In genomic region chr1:229254910-229255541, GRCh38 we compare ENCODE assay signal across 8 cellular contexts.
A peak's percentile ranks its signal among the peaks of the same experiment; 100 is the strongest.
DNase-seq lines count a peak whose midpoint lies in the region; ATAC-seq and TF ChIP-seq lines count a peak whose summit lies in the region.

No MANE protein-coding gene starts in this region.

- H3K36me3 Mint-ChIP-seq in stimulated activated effector memory CD8-positive, alpha-beta T cell treated with anti-CD3 and anti-CD28 coated beads, Interleukin-12 subunit alpha, Interleukin-12 subunit beta, amount 100 ng/mL, for 72 hours: no peaks in the 10 kb centered on the region

- TF ChIP-seq CTCF in AG10803 (conservative IDR thresholded peaks at IDR 0.05; ENCODE audit: low read length): peak; percentile 38
- TF ChIP-seq CTCF in GM12865 (IDR thresholded peaks at IDR 0.05; ENCODE audit: insufficient read depth, low read depth, low read length, missing control alignments): peak; percentile 13
- peak; percentile 62 for TF ChIP-seq CTCF in epithelial cell of esophagus (IDR thresholded peaks at IDR 0.05; ENCODE audit: insufficient read depth, low read depth, low read length, missing control alignments)

- peak; percentile 46 for ATAC-seq in stimulated activated effector memory CD8-positive, alpha-beta T cell treated with anti-CD3 and anti-CD28 coated beads, Interleukin-12 subunit alpha, Interleukin-12 subunit beta, amount 100 ng/mL, for 72 hours
- no peak for ATAC-seq in GM18520 (IDR thresholded peaks at IDR 0.05; ENCODE audit: unreplicated experiment)

- no peak overlapping the region for H3K4me3 ChIP-seq in AG10803 (ENCODE audit: low read length)
- no peak overlapping the region for H3K4me3 ChIP-seq in GM12865 (ENCODE audit: low read depth, low read length)
- no peak overlapping the region for H3K4me3 ChIP-seq in epithelial cell of esophagus (ENCODE audit: low read length)

- H3K9me3 Mint-ChIP-seq in stimulated activated effector memory CD8-positive, alpha-beta T cell treated with anti-CD3 and anti-CD28 coated beads, Interleukin-12 subunit alpha, Interleukin-12 subunit beta, amount 100 ng/mL, for 72 hours: no peaks in the 10 kb centered on the region

- peaks cover 40% of the 10 kb centered on the region for H3K4me1 Mint-ChIP-seq in stimulated activated effector memory CD8-positive, alpha-beta T cell treated with anti-CD3 and anti-CD28 coated beads, Interleukin-12 subunit alpha, Interleukin-12 subunit beta, amount 100 ng/mL, for 72 hours

- no peak overlapping the region for H3K4me3 Mint-ChIP-seq in stimulated activated effector memory CD8-positive, alpha-beta T cell treated with anti-CD3 and anti-CD28 coated beads, Interleukin-12 subunit alpha, Interleukin-12 subunit beta, amount 100 ng/mL, for 72 hours

- no peak overlapping the region for H3K27ac Mint-ChIP-seq in stimulated activated effector memory CD8-positive, alpha-beta T cell treated with anti-CD3 and anti-CD28 coated beads, Interleukin-12 subunit alpha, Interleukin-12 subunit beta, amount 100 ng/mL, for 72 hours

- DNase-seq in AG10803 (ENCODE audit: low read depth): peak; percentile 17
- no peak for DNase-seq in GM12865 (ENCODE audit: low read depth)
- peak; percentile 35 for DNase-seq in NOMO-1 treated with DMSO at 0.1 percent for 48 hours (lab: John Stamatoyannopoulos, UW; ENCODE audit: unreplicated experiment)
- peak; percentile 53 for DNase-seq in epithelial cell of esophagus (ENCODE audit: low read depth)
- DNase-seq in stimulated activated effector memory CD8-positive, alpha-beta T cell treated with anti-CD3 and anti-CD28 coated beads, Interleukin-12 subunit alpha, Interleukin-12 subunit beta, amount 100 ng/mL, for 72 hours (ENCODE audit: low spot score in 2 of 2): no peak
- DNase-seq in stimulated activated CD8-positive, alpha-beta memory T cell treated with anti-CD3 and anti-CD28 coated beads, Interleukin-4, amount 100 ng/mL, for 48 hours: no peak
- no peak for DNase-seq in epidermal melanocyte (ENCODE audit: insufficient read length, low spot score)

Comparison
In these comparisons a context has a peak if more than half of its experiments do, and no peak if none do; other contexts are left out.
1. DNase-seq: peak in AG10803 (single experiment), NOMO-1 treated with DMSO at 0.1 percent for 48 hours (single experiment) and epithelial cell of esophagus (single experiment); none in GM12865 (single experiment), stimulated activated effector memory CD8-positive, alpha-beta T cell treated with anti-CD3 and anti-CD28 coated beads, Interleukin-12 subunit alpha, Interleukin-12 subunit beta, amount 100 ng/mL, for 72 hours (0 of 2), stimulated activated CD8-positive, alpha-beta memory T cell treated with anti-CD3 and anti-CD28 coated beads, Interleukin-4, amount 100 ng/mL, for 48 hours (single experiment) and epidermal melanocyte (single experiment).
2. Peak in every context shown above with its lines, with median percentiles within 50 percentile points of each other: CTCF ChIP-seq.